In genomic region chr9:86600291-86600690, GRCh38 we compare ENCODE assay signal across 1 cellular context.
TF ChIP-seq lines count a peak whose summit lies in the region.

No MANE protein-coding gene starts in this region.

TF ChIP-seq in HEK293, 187 proteins besides CTCF, POLR2A, EP300 and RAD21 (continued from another document):
- TF ChIP-seq INSM2 (tag by site-specific recombination; IDR thresholded peaks at IDR 0.05): peak; percentile 71; the same call in 1 of the 2 replicates
